Comparison of ENCODE assay signal across 30 cellular contexts in the genomic region with DNA sequence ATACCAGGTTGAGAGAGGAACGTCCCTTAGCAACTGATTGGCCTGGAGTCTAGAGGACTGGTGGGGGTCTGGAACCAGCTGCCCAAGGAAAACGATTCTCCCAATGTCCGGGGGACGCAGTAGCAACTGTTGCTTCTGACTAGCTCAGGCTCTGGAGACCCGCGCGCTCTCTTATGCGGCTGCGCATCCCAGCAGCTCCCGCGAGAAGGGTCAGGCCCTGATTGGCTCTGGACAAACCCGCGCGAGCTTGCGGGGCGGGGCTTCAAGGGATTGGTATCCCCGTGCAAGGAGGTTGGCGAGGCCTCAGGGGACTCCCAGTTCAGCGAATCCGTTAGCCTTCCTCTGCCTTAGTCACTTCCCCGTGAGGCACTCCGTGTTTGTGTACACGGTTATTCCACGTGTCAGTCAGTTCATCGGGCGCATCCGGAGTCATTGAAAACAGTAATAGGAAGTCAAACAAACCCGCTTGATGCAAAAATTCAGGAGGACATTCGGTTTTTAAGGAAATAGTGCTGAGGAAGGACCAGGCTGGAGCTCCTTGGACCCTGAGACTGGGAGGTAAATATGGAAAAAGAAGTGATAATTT. TPM values are rescaled to one million over a fixed set of nuclear protein-coding genes. Genes with fewer than 3 reads are reported as not detected.
DNase-seq lines count a peak whose midpoint lies in the region; ATAC-seq and TF ChIP-seq lines count a peak whose summit lies in the region.
"Had no signal": no experiment of that assay in that cellular context is flagged by ENCODE, and none has a peak within 500 bp of the region (broad histone marks: within the 10 kb centered on the region; RNA-seq: fewer than 3 reads in every experiment).

No MANE protein-coding gene starts in this region.

- intact Hi-C loops in natural killer cell (cut with micrococcal nuclease), result no loop called here
- intact Hi-C loops in gastrocnemius medialis (cut with DNase I; ENCODE audit: low total_unique reads), result no loop called here

- H3K9me3 Mint-ChIP-seq in natural killer cell, result no peaks in the 10 kb centered on the region
- H3K9me3 Mint-ChIP-seq in natural killer cell treated with Interleukin-12 subunit alpha and Interleukin-12 subunit beta and Interleukin-15 and Interleukin-18, amount 100 ng/mL, for 72 hours, result no peaks in the 10 kb centered on the region
- no peaks in the 10 kb centered on the region for H3K9me3 Mint-ChIP-seq in immature natural killer cell
- H3K9me3 Mint-ChIP-seq: activated naive CD8-positive, alpha-beta T cell treated with anti-CD3 and anti-CD28 coated beads for 36 hours had no signal

- H3K4me3 ChIP-seq in gastrocnemius medialis, result no peak overlapping the region
- H3K4me3 ChIP-seq: ascending aorta, spleen, uterus had no signal

- peak overlapping the region; percentile 43 for H3K4me3 Mint-ChIP-seq in natural killer cell
- H3K4me3 Mint-ChIP-seq in natural killer cell treated with Interleukin-12 subunit alpha and Interleukin-12 subunit beta and Interleukin-15 and Interleukin-18, amount 100 ng/mL, for 72 hours, result no peak overlapping the region
- peak overlapping the region in 3 of 5 donors; percentile 15 to 67 (median 62) for H3K4me3 Mint-ChIP-seq in immature natural killer cell
- H3K4me3 Mint-ChIP-seq: activated naive CD8-positive, alpha-beta T cell treated with anti-CD3 and anti-CD28 coated beads for 36 hours; stimulated activated memory B cell treated with anti-CD40 and anti-IgM and Interleukin-4, amounts not matched to agents 10 μg/mL and 1 μg/mL and 100 μg/mL, for 72 hours had no signal

- ATAC-seq in natural killer cell, result no peak
- no peak for ATAC-seq in natural killer cell treated with Interleukin-12 subunit alpha and Interleukin-12 subunit beta and Interleukin-15 and Interleukin-18, amount 100 ng/mL, for 72 hours
- no peak for ATAC-seq in HG02938 (IDR thresholded peaks at IDR 0.05; ENCODE audit: unreplicated experiment)
- no peak for ATAC-seq in gastrocnemius medialis
- ATAC-seq: stimulated activated memory B cell treated with anti-CD40 and anti-IgM and Interleukin-4, amounts not matched to agents 10 μg/mL and 1 μg/mL and 100 μg/mL, for 72 hours had no signal

- no peak for TF ChIP-seq POLR2A in gastrocnemius medialis (IDR thresholded peaks at IDR 0.05)

- H3K27ac ChIP-seq in gastrocnemius medialis, result no peak overlapping the region
- H3K27ac ChIP-seq: ascending aorta, spleen, uterus, WERI-Rb-1 had no signal

- no peaks in the 10 kb centered on the region for H3K27me3 ChIP-seq in gastrocnemius medialis
- H3K27me3 ChIP-seq: ascending aorta, uterus had no signal

- H3K4me1 Mint-ChIP-seq in natural killer cell, result peaks cover 31 to 43% of the 10 kb centered on the region in 2 donors
- peaks cover 11 to 29% of the 10 kb centered on the region in 2 donors for H3K4me1 Mint-ChIP-seq in natural killer cell treated with Interleukin-12 subunit alpha and Interleukin-12 subunit beta and Interleukin-15 and Interleukin-18, amount 100 ng/mL, for 72 hours (ENCODE audit: low read depth in 2 of 2)
- H3K4me1 Mint-ChIP-seq in immature natural killer cell, result peaks cover 21 to 61% of the 10 kb centered on the region in 2 donors
- H3K4me1 Mint-ChIP-seq: stimulated activated memory B cell treated with anti-CD40 and anti-IgM and Interleukin-4, amounts not matched to agents 10 μg/mL and 1 μg/mL and 100 μg/mL, for 72 hours had no signal

- TF ChIP-seq CTCF in natural killer cell (IDR thresholded peaks at IDR 0.05), result no peak
- TF ChIP-seq CTCF in gastrocnemius medialis (IDR thresholded peaks at IDR 0.05 in 4 of 5, conservative IDR thresholded peaks at IDR 0.05 in 1 of 5), result no peak

- in situ Hi-C loops in gastrocnemius medialis (cut with MboI; ENCODE audit: low sequenced_read_pairs in 4 of 4), result no loop called here

- H3K27me3 Mint-ChIP-seq in natural killer cell (ENCODE audit: low read depth in 2 of 2) (peaks cover 6 to 8% of the 10 kb centered on the region in 2 donors), immature natural killer cell (ENCODE audit: low read depth in 3 of 3) (peaks cover 0 to 7% (median 2%) of the 10 kb centered on the region in 3 donors)
- H3K27me3 Mint-ChIP-seq in natural killer cell treated with Interleukin-12 subunit alpha and Interleukin-12 subunit beta and Interleukin-15 and Interleukin-18, amount 100 ng/mL, for 72 hours, result peaks cover 4 to 7% of the 10 kb centered on the region in 2 donors

- peak overlapping the region; percentile 33 to 34 for H3K27ac Mint-ChIP-seq in natural killer cell
- no peak overlapping the region for H3K27ac Mint-ChIP-seq in natural killer cell treated with Interleukin-12 subunit alpha and Interleukin-12 subunit beta and Interleukin-15 and Interleukin-18, amount 100 ng/mL, for 72 hours
- peak overlapping the region in 5 of 6 donors; percentile 72 to 94 (median 84) for H3K27ac Mint-ChIP-seq in immature natural killer cell
- H3K27ac Mint-ChIP-seq: activated naive CD8-positive, alpha-beta T cell treated with anti-CD3 and anti-CD28 coated beads for 36 hours; stimulated activated memory B cell treated with anti-CD40 and anti-IgM and Interleukin-4, amounts not matched to agents 10 μg/mL and 1 μg/mL and 100 μg/mL, for 72 hours had no signal

- no peaks in the 10 kb centered on the region for H3K4me1 ChIP-seq in gastrocnemius medialis
- H3K4me1 ChIP-seq: ascending aorta, uterus had no signal

- no peak for DNase-seq in natural killer cell
- DNase-seq in natural killer cell treated with Interleukin-12 subunit alpha and Interleukin-12 subunit beta and Interleukin-15 and Interleukin-18, amount 100 ng/mL, for 72 hours (ENCODE audit: low spot score), result no peak
- peak; percentile 78 for DNase-seq in cerebellum (ENCODE audit: low spot score)
- DNase-seq in immature natural killer cell, result no peak
- no peak for DNase-seq in LoVo (ENCODE audit: low spot score)
- no peak for DNase-seq in kidney glomerular epithelial cell (lab: John Stamatoyannopoulos, UW)
- no peak for DNase-seq in gastrocnemius medialis
- DNase-seq: activated CD4-positive, alpha-beta T cell treated with anti-CD3 and anti-CD28 coated beads, Interleukin-2, amount 50 U/mL, for 1 hour; activated naive CD8-positive, alpha-beta T cell treated with anti-CD3 and anti-CD28 coated beads for 36 hours; Calu3; central memory CD4-positive, alpha-beta T cell; hippocampal formation; islet precursor cell; NCI-H1092 treated with DMSO at 0.1 percent for 48 hours; NCI-H187 treated with DMSO at 0.1 percent for 48 hours; NCI-H345; NCI-H774; occipital lobe; spleen; stimulated activated CD4-positive, alpha-beta T cell treated with anti-CD3 and anti-CD28 coated beads, Interleukin-4, amount 100 ng/mL, for 1 hour; T-helper 9 cell; uterus; WERI-Rb-1 had no signal

- H3K9me3 ChIP-seq in gastrocnemius medialis, result no peaks in the 10 kb centered on the region
- H3K9me3 ChIP-seq: ascending aorta, spleen, uterus had no signal

- H3K36me3 Mint-ChIP-seq in natural killer cell (no peaks in the 10 kb centered on the region), immature natural killer cell (no peaks in the 10 kb centered on the region)
- H3K36me3 Mint-ChIP-seq in natural killer cell treated with Interleukin-12 subunit alpha and Interleukin-12 subunit beta and Interleukin-15 and Interleukin-18, amount 100 ng/mL, for 72 hours, result no peaks in the 10 kb centered on the region
- H3K36me3 Mint-ChIP-seq: activated naive CD8-positive, alpha-beta T cell treated with anti-CD3 and anti-CD28 coated beads for 36 hours; stimulated activated memory B cell treated with anti-CD40 and anti-IgM and Interleukin-4, amounts not matched to agents 10 μg/mL and 1 μg/mL and 100 μg/mL, for 72 hours had no signal

- no peaks in the 10 kb centered on the region for H3K36me3 ChIP-seq in gastrocnemius medialis
- H3K36me3 ChIP-seq: ascending aorta, spleen, uterus, WERI-Rb-1 had no signal

RNA-seq across cellular contexts. Expression of a gene that starts 20.2 kb away (rescaled TPM):
- total RNA-seq in natural killer cell (not detected), cerebellum (not detected), gastrocnemius medialis (not detected)
- total RNA-seq in natural killer cell treated with Interleukin-12 subunit alpha and Interleukin-12 subunit beta and Interleukin-15 and Interleukin-18, amount 100 ng/mL, for 72 hours, result not detected
- not detected for polyA plus RNA-seq in immature natural killer cell
- total RNA-seq: activated naive CD8-positive, alpha-beta T cell treated with anti-CD3 and anti-CD28 coated beads for 36 hours; ascending aorta; Calu3; epithelial cell of proximal tubule; fibroblast of villous mesenchyme; myocyte; occipital lobe had no signal

RNA-seq across cellular contexts. Expression of a gene that starts 40.3 kb away (rescaled TPM):
- total RNA-seq in natural killer cell (not detected), cerebellum (7.1 TPM), gastrocnemius medialis (not detected)
- total RNA-seq in natural killer cell treated with Interleukin-12 subunit alpha and Interleukin-12 subunit beta and Interleukin-15 and Interleukin-18, amount 100 ng/mL, for 72 hours, result under 1 TPM in 1 of 2 donors, not detected in 1; 0.59 TPM
- not detected for polyA plus RNA-seq in immature natural killer cell
- total RNA-seq: Calu3, Daoy, fibroblast of villous mesenchyme, myocyte, spleen had no signal

RNA-seq across cellular contexts. Expression of a gene that starts 46.2 kb away (rescaled TPM):
- 1 to 10 TPM; 2.3 to 6.5 (median 6.0) TPM for total RNA-seq in natural killer cell
- total RNA-seq in natural killer cell treated with Interleukin-12 subunit alpha and Interleukin-12 subunit beta and Interleukin-15 and Interleukin-18, amount 100 ng/mL, for 72 hours, result 1 to 10 TPM in 1 of 2 donors, under 1 TPM in 1; 0.89 to 1.4 TPM
- 0.36 TPM for total RNA-seq in cerebellum
- polyA plus RNA-seq in immature natural killer cell, result 10 to 100 TPM in 2 of 3 donors, 1 to 10 TPM in 1; 3.5 to 17.4 (median 10.3) TPM
- 1 to 10 TPM in 2 of 4 donors, under 1 TPM in 1, not detected in 1; 0.71 to 2.3 (median 2.1) TPM for total RNA-seq in gastrocnemius medialis
- total RNA-seq: Calu3, epithelial cell of proximal tubule, fibroblast of villous mesenchyme, myocyte had no signal

Comparison
In these comparisons a context has a peak if more than half of its experiments do, and no peak if none do; other contexts are left out.
1. H3K27ac Mint-ChIP-seq: peak in natural killer cell (2 of 2) and immature natural killer cell (5 of 6); none in natural killer cell treated with Interleukin-12 subunit alpha and Interleukin-12 subunit beta and Interleukin-15 and Interleukin-18, amount 100 ng/mL, for 72 hours (0 of 2).